In the genomic region with DNA sequence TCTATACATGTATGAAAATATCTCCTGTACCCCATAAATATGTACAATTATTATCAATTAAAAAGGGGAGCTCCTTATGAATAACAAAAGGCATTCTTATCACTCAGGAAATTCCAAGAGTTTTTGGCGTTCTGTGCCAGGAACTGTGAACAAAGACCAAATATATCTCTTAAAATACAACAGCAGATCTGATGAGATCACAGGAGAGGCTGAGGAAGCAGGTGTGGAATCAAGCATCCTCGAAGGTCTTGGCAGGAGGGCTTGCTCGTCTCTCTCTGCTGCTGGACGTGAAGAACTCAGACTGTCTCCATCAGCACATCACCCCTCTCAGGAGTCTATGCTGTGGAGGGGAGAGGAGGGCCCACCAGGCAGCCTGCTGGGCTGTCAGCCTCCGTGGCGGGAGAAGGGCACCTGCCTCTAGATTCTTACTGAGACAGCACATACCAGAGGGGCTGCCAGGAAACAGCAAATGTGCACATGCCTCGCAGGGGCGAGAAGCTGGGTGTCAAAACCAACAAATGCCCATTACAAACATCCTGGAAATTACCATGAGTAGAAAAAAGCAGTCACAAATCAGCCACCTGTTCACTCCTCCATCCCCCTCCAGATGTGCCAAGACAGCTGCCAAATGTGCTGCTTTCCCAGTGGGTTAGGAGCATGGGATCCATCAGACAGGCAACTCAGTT, we compare ENCODE assay signal across 22 cellular contexts.
"Had no signal": no experiment of that assay in that cellular context is flagged by ENCODE, and none has a peak within 500 bp of the region (broad histone marks: within the 10 kb centered on the region; RNA-seq: fewer than 3 reads in every experiment).

No MANE protein-coding gene starts in this region.

- H3K4me1 ChIP-seq: colonic mucosa, gastrocnemius medialis, parathyroid adenoma, sigmoid colon, testis had no signal

- H2AFZ ChIP-seq: parathyroid adenoma had no signal

- DNase-seq: activated CD4-positive, alpha-beta memory T cell treated with anti-CD3 and anti-CD28 coated beads for 36 hours; activated CD4-positive, alpha-beta T cell treated with anti-CD3 and anti-CD28 coated beads for 4 hours; activated CD8-positive, alpha-beta memory T cell treated with anti-CD3 and anti-CD28 coated beads, Interleukin-2, amount 10 ng/mL, durations not matched to agents 7 days and 5 days; activated naive CD4-positive, alpha-beta T cell; activated naive CD8-positive, alpha-beta T cell treated with anti-CD3 and anti-CD28 coated beads for 36 hours; activated T-cell treated with anti-CD3 and anti-CD28 coated beads, Interleukin-2, amount 50 U/mL, for 1 hour; amniotic stem cell; central memory CD4-positive, alpha-beta T cell; colonic mucosa; erythroblast; gastrocnemius medialis; immature natural killer cell; mesenchymal stem cell; mucosa of descending colon; naive thymus-derived CD8-positive, alpha-beta T cell; sigmoid colon; spleen; stimulated activated CD4-positive, alpha-beta T cell treated with anti-CD3 and anti-CD28 coated beads, Interleukin-4, amount 100 ng/mL, for 4 hours; testis had no signal

- H3K36me3 ChIP-seq: colonic mucosa, gastrocnemius medialis, heart left ventricle, neutrophil, sigmoid colon, spleen had no signal

- H3K4me3 ChIP-seq: colonic mucosa, gastrocnemius medialis, heart left ventricle, mucosa of descending colon, sigmoid colon, spleen, testis had no signal

- H3K27me3 ChIP-seq: colonic mucosa, gastrocnemius medialis, heart left ventricle, spleen, testis had no signal

- H3K9me3 ChIP-seq: colonic mucosa, gastrocnemius medialis, heart left ventricle, mucosa of descending colon, neutrophil, sigmoid colon, spleen, testis had no signal

- H3K9ac ChIP-seq: parathyroid adenoma had no signal

- H3K27ac ChIP-seq: colonic mucosa, gastrocnemius medialis, neutrophil, parathyroid adenoma, sigmoid colon, spleen, testis had no signal
